Comparison of ENCODE assay signal across 1 cellular context in the genomic region with DNA sequence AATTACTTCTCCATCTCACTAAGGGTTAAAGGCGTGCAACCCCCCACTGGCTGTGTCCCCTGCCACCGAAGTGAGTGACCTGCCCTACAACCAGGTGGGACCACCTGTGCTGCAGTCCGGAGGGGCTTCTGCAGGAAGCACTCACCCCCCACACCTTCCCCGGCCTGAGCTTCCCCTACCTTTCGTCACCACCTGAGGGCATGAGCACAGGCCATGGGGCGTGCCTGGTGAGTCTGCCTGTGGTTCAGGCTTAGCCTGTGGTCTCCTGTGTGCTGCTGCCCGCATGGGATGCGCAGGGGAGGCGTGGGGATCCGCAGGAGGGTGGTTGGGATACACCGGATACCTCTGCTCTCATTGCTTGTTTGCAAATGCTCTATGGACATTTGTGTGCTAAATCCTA.
A peak's percentile ranks its signal among the peaks of the same experiment; 100 is the strongest.
TF ChIP-seq lines count a peak whose summit lies in the region.

No MANE protein-coding gene starts in this region.

TF ChIP-seq in HepG2, 621 proteins besides CTCF, POLR2A, EP300 and RAD21:
- TF ChIP-seq NCOR1 (IDR thresholded peaks at IDR 0.05; ENCODE audit: borderline replicate concordance, low read length) = no peak
- TF ChIP-seq ZNF282 (IDR thresholded peaks at IDR 0.05; ENCODE audit: partially characterized antibody) = no peak
- TF ChIP-seq GLI4 (CRISPR knock-in tag; IDR thresholded peaks at IDR 0.05; ENCODE audit: borderline replicate concordance) = no peak
- TF ChIP-seq ZNF878 (CRISPR knock-in tag; IDR thresholded peaks at IDR 0.05) = no peak
- TF ChIP-seq CBX1 (IDR thresholded peaks at IDR 0.05; ENCODE audit: low read depth) = no peak
- peak; percentile 34 for TF ChIP-seq AGO2 (optimal IDR thresholded peaks at IDR 0.05; ENCODE audit: low read depth, low read length)
- TF ChIP-seq ZBTB7B (CRISPR knock-in tag; IDR thresholded peaks at IDR 0.05) = no peak
TF ChIP-seq in HepG2: peak in this region for 1.
